Comparison of ENCODE assay signal across 9 cellular contexts in genomic region chr1:41516168-41516961, GRCh38. TPM values are rescaled to one million over a fixed set of nuclear protein-coding genes. Genes with fewer than 3 reads are reported as not detected.
A peak's percentile ranks its signal among the peaks of the same experiment; 100 is the strongest.
DNase-seq lines count a peak whose midpoint lies in the region; ATAC-seq, FAIRE-seq and TF ChIP-seq lines count a peak whose summit lies in the region.
"Had no signal": no experiment of that assay in that cellular context is flagged by ENCODE, and none has a peak within 500 bp of the region (broad histone marks: within the 10 kb centered on the region; RNA-seq: fewer than 3 reads in every experiment).

No MANE protein-coding gene starts in this region.

- H3K9me3 ChIP-seq in ascending aorta (no peaks in the 10 kb centered on the region), right cardiac atrium (ENCODE audit: control insufficient read depth, low read length) (no peaks in the 10 kb centered on the region), psoas muscle (no peaks in the 10 kb centered on the region)

- peak; percentile 40 for DNase-seq in DMS 273 treated with DMSO at 0.1 percent for 48 hours (lab: John Stamatoyannopoulos, UW)
- DNase-seq in H54 (ENCODE audit: insufficient read length, low spot score) = peak; percentile 99
- peak; percentile 77 for DNase-seq in NCI-H1092 (lab: John Stamatoyannopoulos, UW)
- DNase-seq in T follicular helper cell (ENCODE audit: low read depth) = peak; percentile 23
- peak; percentile 55 to 96 for DNase-seq in ascending aorta (ENCODE audit: low spot score in 2 of 2)
- peak; percentile 90 to 98 (median 97) for DNase-seq in right cardiac atrium
- DNase-seq in psoas muscle = peak; percentile 91 to 95

- H3K36me3 ChIP-seq in ascending aorta (no peaks in the 10 kb centered on the region), psoas muscle (ENCODE audit: insufficient read depth in 1 of 2, low read depth in 1 of 2) (no peaks in the 10 kb centered on the region), urinary bladder (ENCODE audit: insufficient read depth) (no peaks in the 10 kb centered on the region)

- peak overlapping the region; percentile 40 to 69 for H3K4me3 ChIP-seq in ascending aorta
- H3K4me3 ChIP-seq in right cardiac atrium (ENCODE audit: low read length) = peak overlapping the region; percentile 37
- peak overlapping the region; percentile 70 for H3K4me3 ChIP-seq in psoas muscle
- H3K4me3 ChIP-seq in urinary bladder (ENCODE audit: low read depth, low read length) = peak overlapping the region; percentile 24

- TF ChIP-seq POLR2A in H54 (IDR thresholded peaks at IDR 0.05; ENCODE audit: low read depth, low read length) = no peak

- TF ChIP-seq CTCF in ascending aorta (IDR thresholded peaks at IDR 0.05) (peak; percentile 88 to 96 (median 89)), psoas muscle (IDR thresholded peaks at IDR 0.05) (peak; percentile 88)

- peaks cover 3 to 7% of the 10 kb centered on the region in 2 donors for H3K4me1 ChIP-seq in ascending aorta
- H3K4me1 ChIP-seq in right cardiac atrium (ENCODE audit: control insufficient read depth, insufficient read depth, low read length) = peaks cover 3% of the 10 kb centered on the region
- H3K4me1 ChIP-seq in psoas muscle = peaks cover 25% of the 10 kb centered on the region
- no peaks in the 10 kb centered on the region for H3K4me1 ChIP-seq in urinary bladder (ENCODE audit: insufficient read depth)

- H3K27me3 ChIP-seq in ascending aorta = no peaks in the 10 kb centered on the region
- H3K27me3 ChIP-seq in right cardiac atrium (ENCODE audit: control insufficient read depth, insufficient read depth) = no peaks in the 10 kb centered on the region
- H3K27me3 ChIP-seq in psoas muscle (ENCODE audit: insufficient read depth in 3 of 3, low read length in 2 of 3) = no peaks in the 10 kb centered on the region

- peak; percentile 93 to 95 for ATAC-seq in right cardiac atrium
- ATAC-seq in psoas muscle = peak; percentile 96 to 98 (median 96)

- WGBS in right cardiac atrium = 12% methylated on average over 51 of the region's 51 CpGs
- WGBS in psoas muscle, 3 donors = 3 to 9% (median 4%) methylated on average over 47 to 51 of the region's 51 CpGs
- 13% methylated on average over 51 of the region's 51 CpGs for WGBS in urinary bladder

- H3K27ac ChIP-seq in ascending aorta (peak overlapping the region in 1 of 2 donors; percentile 40), right cardiac atrium (ENCODE audit: low read length) (no peak overlapping the region), psoas muscle (peak overlapping the region; percentile 66), urinary bladder (ENCODE audit: low read depth) (no peak overlapping the region)

- no peak for FAIRE-seq in H54 (lab: Jason Lieb, UNC)
- FAIRE-seq: endometrium had no signal

- intact Hi-C loops in ascending aorta (cut with DNase I) = loop anchor here (2.0 to 10.0 kb wide), 3 partner anchors 56 to 518 kb away; no protein-coding TSS in a partner anchor
- intact Hi-C loops in right cardiac atrium (cut with DNase I) = no loop called here
- intact Hi-C loops in psoas muscle (cut with DNase I) = loop anchor here in 1 of 2 donors (5.0 kb wide), 1 partner anchor 61 kb away; no protein-coding TSS in a partner anchor

RNA-seq across cellular contexts. Expression of gene EDN2, which starts 31.9 kb away (rescaled TPM):
- total RNA-seq in ascending aorta (not detected), right cardiac atrium (under 1 TPM; 0.31 to 0.56 (median 0.38) TPM), psoas muscle (not detected), urinary bladder (0.32 TPM)
- polyA plus RNA-seq in right cardiac atrium (0.07 TPM), psoas muscle (under 1 TPM in 2 of 3 donors, not detected in 1; 0.03 to 0.10 TPM), urinary bladder (0.44 TPM)

Comparison
In these comparisons a context has a peak if more than half of its experiments do, and no peak if none do; other contexts are left out.
1. DNase-seq: peak in every context shown above with its lines; median percentile 99 in H54; 97 in right cardiac atrium; 93 in psoas muscle; 77 in NCI-H1092; 76 in ascending aorta; 40 in DMS 273 treated with DMSO at 0.1 percent for 48 hours; 23 in T follicular helper cell.